ENCODE assay signal across 8 cellular contexts in the genomic region with DNA sequence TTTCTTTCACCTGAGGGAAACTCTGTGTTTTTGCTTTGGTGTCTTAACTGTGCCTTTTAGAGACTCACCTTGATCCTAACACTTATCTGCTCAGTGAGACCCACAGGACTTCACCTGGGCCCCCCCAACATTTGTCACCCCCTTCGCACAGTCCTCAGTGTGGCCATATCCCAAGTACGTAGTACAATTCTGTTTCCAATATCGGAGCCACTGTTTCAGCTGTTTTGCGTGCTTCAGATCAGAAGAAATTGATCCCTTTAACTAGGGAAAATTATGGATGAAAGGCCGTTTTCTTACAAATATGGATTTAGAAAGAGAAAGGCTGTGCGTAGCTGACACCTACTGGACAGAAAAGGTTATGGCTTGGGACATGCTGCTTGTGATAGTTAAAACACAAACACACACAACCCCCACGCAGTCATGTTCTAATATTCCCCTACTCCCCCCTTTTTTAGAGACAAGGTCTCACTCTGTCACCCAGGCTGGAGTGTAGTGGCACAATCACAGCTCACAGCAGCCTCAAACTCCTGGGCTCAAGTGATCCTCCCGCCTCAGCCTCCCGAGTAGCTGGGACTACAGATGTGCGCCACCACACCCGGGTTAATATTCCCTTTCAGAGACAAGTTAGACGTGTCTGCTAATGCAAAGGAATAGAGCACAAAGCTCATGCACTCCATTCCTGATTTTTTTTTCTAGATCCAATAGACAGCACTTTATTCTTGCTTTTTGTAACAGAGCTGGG. TPM values are rescaled to one million over a fixed set of nuclear protein-coding genes. Genes with fewer than 3 reads are reported as not detected.
DNase-seq lines count a peak whose midpoint lies in the region; ATAC-seq and TF ChIP-seq lines count a peak whose summit lies in the region.

No MANE protein-coding gene starts in this region.

- 42 to 49% (median 47%) methylated on average over 12 of the region's 12 CpGs for WGBS in stomach, 5 donors

- ATAC-seq in GM21367 (IDR thresholded peaks at IDR 0.05; ENCODE audit: unreplicated experiment): no peak
- no peak for ATAC-seq in GM18867 (IDR thresholded peaks at IDR 0.05; ENCODE audit: unreplicated experiment)

- H3K27ac ChIP-seq in stomach: no peak overlapping the region

- no peak for TF ChIP-seq EP300 in stomach (IDR thresholded peaks at IDR 0.05)

- H3K4me3 ChIP-seq in astrocyte of the cerebellum (ENCODE audit: low read depth, low read length): no peak overlapping the region
- no peak overlapping the region for H3K4me3 ChIP-seq in stomach

- peaks cover 3 to 24% (median 8%) of the 10 kb centered on the region in 4 donors for H3K4me1 ChIP-seq in stomach

- H3K9me3 ChIP-seq in stomach: no peaks in the 10 kb centered on the region

- TF ChIP-seq CTCF in GM20000 (IDR thresholded peaks at IDR 0.05; ENCODE audit: extremely low read depth, missing control alignments) (peak; percentile 37), astrocyte of the cerebellum (IDR thresholded peaks at IDR 0.05; ENCODE audit: low read depth, low read length, missing control alignments) (peak; percentile 81), stomach (IDR thresholded peaks at IDR 0.05) (peak in 5 of 7 experiments; percentile 71 to 94 (median 81))

- H3K36me3 ChIP-seq in stomach: no peaks in the 10 kb centered on the region

- intact Hi-C loops in stomach (cut with DNase I; ENCODE audit: low total_unique reads): loop anchor here (5.0 kb wide), 1 partner anchor 65 kb away; no protein-coding TSS in a partner anchor

- H3K27me3 ChIP-seq in stomach: no peaks in the 10 kb centered on the region

- in situ Hi-C loops in astrocyte of the cerebellum (cut with HindIII; ENCODE audit: low sequenced_read_pairs): loop anchor here (5.0 kb wide), 1 partner anchor 95 kb away; no protein-coding TSS in a partner anchor

- TF ChIP-seq POLR2A in stomach (IDR thresholded peaks at IDR 0.05): no peak

- peak; percentile 79 for DNase-seq in CD1c-positive myeloid dendritic cell (ENCODE audit: extremely low spot score)
- DNase-seq in GM20000 (ENCODE audit: low spot score): peak; percentile 52
- DNase-seq in NCI-H460 (ENCODE audit: extremely low read depth, low read depth): peak; percentile 61
- DNase-seq in astrocyte of the cerebellum (ENCODE audit: low read depth): peak; percentile 64
- DNase-seq in iPS-NIHi11 (ENCODE audit: low spot score): peak; percentile 53
- peak; percentile 46 for DNase-seq in stomach

RNA-seq across cellular contexts. Expression of a gene that starts 3.6 kb away (rescaled TPM):
- 1.0 and 1.1 TPM in 2 replicates for total RNA-seq in NCI-H460 (2014; rRNA removed; shearing (Covaris generic))
- 0.68 TPM in 1 of 2 replicates, not detected in the other for polyA plus RNA-seq in NCI-H460 (2014; cell fraction: nucleus; rRNA removed)
- 100 to 1,000 TPM in 1 of 5 donors, 10 to 100 TPM in 3, 1 to 10 TPM in 1; 1.2 to 102 (median 43.7) TPM for total RNA-seq in stomach
- polyA plus RNA-seq in stomach: 10 to 100 TPM; 22.1 to 33.9 (median 22.4) TPM

RNA-seq across cellular contexts. Expression of a gene that starts 50.7 kb away (rescaled TPM):
- not detected in 2 replicates for total RNA-seq in NCI-H460 (2014; rRNA removed; shearing (Covaris generic))
- not detected in 2 replicates for polyA plus RNA-seq in NCI-H460 (2014; cell fraction: nucleus; rRNA removed)
- not detected for total RNA-seq in stomach
- polyA plus RNA-seq in stomach: 1 to 10 TPM in 2 of 3 donors, under 1 TPM in 1; 0.40 to 1.1 (median 1.1) TPM
